Comparison of ENCODE assay signal across 10 cellular contexts in the genomic region with DNA sequence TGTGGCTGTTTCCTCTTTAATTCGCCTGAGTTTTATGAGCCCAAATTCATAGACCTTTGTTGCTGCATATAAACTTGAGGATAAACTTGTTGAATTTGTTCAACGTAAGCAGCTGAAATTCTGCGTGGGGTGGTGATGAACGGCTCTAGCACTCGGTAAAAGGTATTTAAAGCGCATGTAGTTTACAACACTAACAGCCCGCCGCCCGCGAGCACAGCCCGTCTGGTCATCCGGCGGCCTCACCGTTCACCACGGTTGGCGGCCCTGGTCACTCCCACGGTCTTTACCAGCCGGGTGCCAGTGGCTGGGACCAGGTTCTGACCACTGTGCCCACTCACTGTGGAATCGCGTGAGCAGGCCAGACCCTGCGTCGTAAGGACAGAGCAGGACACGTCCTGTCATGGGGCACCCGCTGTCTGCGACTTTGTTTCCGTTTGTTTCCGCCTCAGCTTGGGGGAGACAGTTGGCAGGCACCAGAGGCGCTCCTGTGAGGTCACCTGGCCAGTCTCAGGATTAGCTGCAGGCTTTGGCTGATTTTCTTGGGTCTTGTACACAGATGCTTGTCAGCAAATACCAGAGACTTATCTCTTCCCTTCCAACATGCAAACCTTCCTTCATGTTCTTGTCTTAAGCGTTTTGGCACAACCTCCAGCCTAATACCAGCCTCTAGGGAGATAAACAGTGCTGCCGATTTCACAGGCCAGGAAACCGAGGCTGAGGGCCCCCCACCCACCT. TPM values are rescaled to one million over a fixed set of nuclear protein-coding genes. Genes with fewer than 3 reads are reported as not detected.
DNase-seq lines count a peak whose midpoint lies in the region; ATAC-seq and TF ChIP-seq lines count a peak whose summit lies in the region.
"Had no signal": no experiment of that assay in that cellular context is flagged by ENCODE, and none has a peak within 500 bp of the region (broad histone marks: within the 10 kb centered on the region; RNA-seq: fewer than 3 reads in every experiment).

No MANE protein-coding gene starts in this region.

- H2BK5ac ChIP-seq in mesenchymal stem cell (ENCODE audit: low read depth, low read length, poor library complexity, severe bottlenecking), result peak overlapping the region; percentile 12

- H3K27me3 Mint-ChIP-seq in effector memory CD8-positive, alpha-beta T cell, result no peaks in the 10 kb centered on the region
- H3K27me3 Mint-ChIP-seq in stimulated activated naive B cell treated with anti-CD40 and anti-IgM and Interleukin-4, amounts not matched to agents 10 μg/mL and 1 μg/mL and 100 μg/mL, for 72 hours, result no peaks in the 10 kb centered on the region

- H3K27ac ChIP-seq in RWPE1 (peak overlapping the region; percentile 70), mesenchymal stem cell (ENCODE audit: low read length, poor library complexity, severe bottlenecking) (peak overlapping the region; percentile 41)

- H3K36me3 ChIP-seq in mesenchymal stem cell (ENCODE audit: control insufficient read depth in 1 of 2, insufficient read depth in 2 of 2, low read depth in 1 of 2, low read length in 2 of 2), result peaks cover 32 to 68% of the 10 kb centered on the region in 2 experiments

- H2BK120ac ChIP-seq in mesenchymal stem cell (ENCODE audit: low read depth, low read length), result peak overlapping the region; percentile 93

- no peaks in the 10 kb centered on the region for H3K9me3 Mint-ChIP-seq in effector memory CD8-positive, alpha-beta T cell
- peaks cover 0 to 2% of the 10 kb centered on the region in 2 donors for H3K9me3 Mint-ChIP-seq in stimulated activated naive B cell treated with anti-CD40 and anti-IgM and Interleukin-4, amounts not matched to agents 10 μg/mL and 1 μg/mL and 100 μg/mL, for 72 hours

- H3K18ac ChIP-seq in mesenchymal stem cell (ENCODE audit: low read depth in 1 of 2, low read length in 2 of 2), result peak overlapping the region; percentile 87 to 90

- ATAC-seq in effector memory CD8-positive, alpha-beta T cell (replicated peaks), result no peak
- no peak for ATAC-seq in stimulated activated naive B cell treated with anti-CD40 and anti-IgM and Interleukin-4, amounts not matched to agents 10 μg/mL and 1 μg/mL and 100 μg/mL, for 72 hours (replicated peaks)
- ATAC-seq in HG02970 (IDR thresholded peaks at IDR 0.05; ENCODE audit: low FRiP score, unreplicated experiment), result no peak
- ATAC-seq: stimulated activated naive CD8-positive, alpha-beta T cell treated with anti-CD3 and anti-CD28 coated beads, Interleukin-15, Interleukin-2, amounts not matched to agents 100 U/mL and 50 U/mL, for 24 hours had no signal

- peaks cover 74% of the 10 kb centered on the region for H3K4me1 ChIP-seq in mesenchymal stem cell (ENCODE audit: control insufficient read depth, insufficient read depth, low read depth, low read length)

- TF ChIP-seq CTCF in RWPE1 (conservative IDR thresholded peaks at IDR 0.05; ENCODE audit: low read depth), result no peak
- TF ChIP-seq CTCF in GM13977 (IDR thresholded peaks at IDR 0.05; ENCODE audit: extremely low read depth, insufficient read depth, missing control alignments), result no peak

- H3K14ac ChIP-seq in mesenchymal stem cell (ENCODE audit: low read length in 2 of 2), result peak overlapping the region in 1 of 2 experiments; percentile 98

- peak overlapping the region; percentile 49 to 82 for H3K27ac Mint-ChIP-seq in effector memory CD8-positive, alpha-beta T cell
- H3K27ac Mint-ChIP-seq in stimulated activated naive B cell treated with anti-CD40 and anti-IgM and Interleukin-4, amounts not matched to agents 10 μg/mL and 1 μg/mL and 100 μg/mL, for 72 hours, result peak overlapping the region; percentile 37

- peak overlapping the region; percentile 96 for H4K91ac ChIP-seq in mesenchymal stem cell (ENCODE audit: low read length)

- peaks cover 17% of the 10 kb centered on the region for H3K36me3 Mint-ChIP-seq in effector memory CD8-positive, alpha-beta T cell (ENCODE audit: insufficient read depth)
- peaks cover 41 to 42% of the 10 kb centered on the region in 2 donors for H3K36me3 Mint-ChIP-seq in stimulated activated naive B cell treated with anti-CD40 and anti-IgM and Interleukin-4, amounts not matched to agents 10 μg/mL and 1 μg/mL and 100 μg/mL, for 72 hours

- 93% methylated on average over 31 of the region's 31 CpGs for WGBS in mesenchymal stem cell

- peak overlapping the region; percentile 8 for H2AK5ac ChIP-seq in mesenchymal stem cell (ENCODE audit: low read length, severe bottlenecking)

- peak overlapping the region in 1 of 2 experiments; percentile 6 for H3K23ac ChIP-seq in mesenchymal stem cell (ENCODE audit: low read length in 2 of 2)

- peak overlapping the region in 1 of 2 experiments; percentile 19 for H3K4me3 ChIP-seq in mesenchymal stem cell (ENCODE audit: insufficient read depth in 1 of 2, low read depth in 1 of 2, low read length in 2 of 2)

- H3K9me3 ChIP-seq in mesenchymal stem cell (ENCODE audit: control insufficient read depth, low read length), result no peaks in the 10 kb centered on the region

- no peak overlapping the region for H2AFZ ChIP-seq in mesenchymal stem cell (ENCODE audit: low read depth, low read length)

- H4K8ac ChIP-seq in mesenchymal stem cell (ENCODE audit: low read length), result peak overlapping the region; percentile 88

- H3K4me1 Mint-ChIP-seq in effector memory CD8-positive, alpha-beta T cell (ENCODE audit: low read depth in 2 of 2), result peaks cover 9 to 22% of the 10 kb centered on the region in 2 donors
- H3K4me1 Mint-ChIP-seq in stimulated activated naive B cell treated with anti-CD40 and anti-IgM and Interleukin-4, amounts not matched to agents 10 μg/mL and 1 μg/mL and 100 μg/mL, for 72 hours, result peaks cover 8 to 27% of the 10 kb centered on the region in 2 donors

- H3K4me2 ChIP-seq in mesenchymal stem cell (ENCODE audit: low read length, poor library complexity, severe bottlenecking), result no peak overlapping the region

- no peaks in the 10 kb centered on the region for H3K27me3 ChIP-seq in mesenchymal stem cell (ENCODE audit: control insufficient read depth in 1 of 2, insufficient read depth in 1 of 2, low read length in 2 of 2)

- in situ Hi-C loops in GM13977 (cut with MboI; ENCODE audit: low pct_unique_long_range_greater_than_20kb, low sequenced_read_pairs, unreplicated experiment), result no loop called here

- peak overlapping the region; percentile 48 for H3K4me3 Mint-ChIP-seq in effector memory CD8-positive, alpha-beta T cell
- H3K4me3 Mint-ChIP-seq in stimulated activated naive B cell treated with anti-CD40 and anti-IgM and Interleukin-4, amounts not matched to agents 10 μg/mL and 1 μg/mL and 100 μg/mL, for 72 hours, result peak overlapping the region in 1 of 2 donors; percentile 7

- POLR2A ChIA-PET in RWPE1 (lab: Yijun Ruan, JAX; ENCODE audit: low non-redundant PET), result no interaction called here

- H3K9ac ChIP-seq in mesenchymal stem cell (ENCODE audit: low read length), result peak overlapping the region; percentile 70

- H3K4ac ChIP-seq in mesenchymal stem cell (ENCODE audit: low read depth in 1 of 2, low read length in 2 of 2), result peak overlapping the region; percentile 82 to 83

- CTCF ChIA-PET in RWPE1 (lab: Yijun Ruan, JAX), result interaction anchor here (0.7 kb wide), 1 partner anchor 15 kb away, joined by 5 read pairs; no protein-coding TSS in a partner anchor

- peak overlapping the region; percentile 33 to 100 for H2BK12ac ChIP-seq in mesenchymal stem cell (ENCODE audit: low read length in 2 of 2)

- peaks cover 24% of the 10 kb centered on the region for H3K79me1 ChIP-seq in mesenchymal stem cell (replicated peaks; ENCODE audit: low read length, poor library complexity, severe bottlenecking)

- DNase-seq in RWPE1 (ENCODE audit: low spot score) (no peak), mesenchymal stem cell (peak; percentile 40), activated gamma-delta T cell (lab: John Stamatoyannopoulos, UW) (no peak), GM13977 (ENCODE audit: low spot score) (no peak), NOMO-1 treated with DMSO at 0.1 percent for 48 hours (lab: John Stamatoyannopoulos, UW; ENCODE audit: unreplicated experiment) (no peak)
- DNase-seq in effector memory CD8-positive, alpha-beta T cell, result no peak
- no peak for DNase-seq in stimulated activated naive B cell treated with anti-CD40 and anti-IgM and Interleukin-4, amounts not matched to agents 10 μg/mL and 1 μg/mL and 100 μg/mL, for 72 hours
- DNase-seq: NCI-H2171 treated with DMSO at 0.1 percent for 48 hours; stimulated activated naive CD8-positive, alpha-beta T cell treated with anti-CD3 and anti-CD28 coated beads, Interleukin-15, Interleukin-2, amounts not matched to agents 100 U/mL and 50 U/mL, for 24 hours had no signal

- peak overlapping the region; percentile 77 for H2BK15ac ChIP-seq in mesenchymal stem cell (ENCODE audit: low read depth, poor library complexity, severe bottlenecking)

RNA-seq across cellular contexts. Expression of a gene that starts 36.8 kb away (rescaled TPM):
- 3,023 TPM for polyA plus RNA-seq in mesenchymal stem cell (2013, experiment 1 of 2)
- 3,062 TPM for polyA plus RNA-seq in mesenchymal stem cell (2013, experiment 2 of 2)

RNA-seq across cellular contexts. Expression of a gene that starts 39.8 kb away (rescaled TPM):
- 96.7 TPM for polyA plus RNA-seq in mesenchymal stem cell (2013, experiment 1 of 2)
- polyA plus RNA-seq in mesenchymal stem cell (2013, experiment 2 of 2), result 92.8 TPM
